In the genomic region with DNA sequence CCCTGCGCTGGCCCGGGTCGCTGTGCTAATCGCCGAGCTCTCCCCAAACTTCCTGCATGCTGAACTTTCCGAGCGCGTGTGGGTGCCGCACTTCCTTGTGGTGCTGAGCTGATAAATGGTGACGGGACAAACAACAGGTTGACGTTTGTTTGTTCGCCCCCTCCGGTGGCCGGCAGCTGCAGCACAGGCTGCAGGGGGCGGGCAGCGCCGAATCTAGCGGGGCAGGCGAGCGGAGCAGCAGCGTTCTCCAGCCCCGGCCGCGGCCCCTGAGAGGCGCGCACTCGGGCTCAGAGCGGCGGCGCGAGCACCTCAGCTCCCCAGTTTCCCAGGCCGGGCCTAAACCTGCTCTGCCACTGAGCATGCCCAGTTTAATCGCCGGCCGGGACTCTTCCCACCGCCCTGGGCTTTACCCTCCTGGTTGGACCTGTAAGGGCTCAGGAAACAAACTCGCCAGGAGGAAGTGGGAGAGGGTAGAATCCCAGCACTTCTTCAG, we compare ENCODE assay signal across 8 cellular contexts. TPM values are rescaled to one million over a fixed set of nuclear protein-coding genes. Genes with fewer than 3 reads are reported as not detected.
DNase-seq lines count a peak whose midpoint lies in the region; ATAC-seq and TF ChIP-seq lines count a peak whose summit lies in the region.

A gene (minus strand): TSS at position 120 of the 493 bp plus-strand sequence.

- intact Hi-C loops in heart right ventricle (cut with DNase I): loop anchor here in 3 of 10 donors (5.0 to 10.0 kb wide), 3 partner anchors 369 to 479 kb away; no protein-coding TSS in a partner anchor

- peaks cover 11% of the 10 kb centered on the region for H3K27me3 Mint-ChIP-seq in progenitor cell of endocrine pancreas

- ATAC-seq in GM18867 (IDR thresholded peaks at IDR 0.05; ENCODE audit: unreplicated experiment): peak; percentile 98
- ATAC-seq in HG03045 (IDR thresholded peaks at IDR 0.05; ENCODE audit: unreplicated experiment): peak; percentile 92
- ATAC-seq in heart right ventricle: peak; percentile 87 to 97 (median 92)

- H3K4me1 ChIP-seq in heart right ventricle: peaks cover 0 to 17% (median 7%) of the 10 kb centered on the region in 9 donors

- no peaks in the 10 kb centered on the region for H3K36me3 Mint-ChIP-seq in progenitor cell of endocrine pancreas (ENCODE audit: insufficient read depth)

- no peaks in the 10 kb centered on the region for H3K9me3 ChIP-seq in heart right ventricle

- peak within 1 kb of the TSS in 9 of 10 donors; percentile 33 to 71 (median 62) for H3K27ac ChIP-seq in heart right ventricle

- peaks cover 6% of the 10 kb centered on the region for H3K4me1 Mint-ChIP-seq in progenitor cell of endocrine pancreas (ENCODE audit: low read depth)

- DNase-seq in AG09319 (ENCODE audit: extremely low read depth, low read depth) (peak; percentile 41), NCI-H526 (lab: John Stamatoyannopoulos, UW) (peak; percentile 44 to 66), activated gamma-delta T cell treated with Interleukin-2 at 50 U/mL for 16 hours (peak; percentile 58), heart right ventricle (peak; percentile 65), progenitor cell of endocrine pancreas (ENCODE audit: low spot score, unreplicated experiment) (peak; percentile 81), DMS153 (lab: John Stamatoyannopoulos, UW) (no peak)

- H3K27me3 ChIP-seq in heart right ventricle: peaks cover 0 to 14% (median 0%) of the 10 kb centered on the region in 7 donors

- peak within 1 kb of the TSS; percentile 88 for H3K27ac Mint-ChIP-seq in progenitor cell of endocrine pancreas

- TF ChIP-seq CTCF in AG09319 (IDR thresholded peaks at IDR 0.05; ENCODE audit: low read depth, low read length) (peak; percentile 53), heart right ventricle (IDR thresholded peaks at IDR 0.05) (peak in 8 of 9 donors; percentile 29 to 67 (median 54)), progenitor cell of endocrine pancreas (IDR thresholded peaks at IDR 0.05; ENCODE audit: unreplicated experiment) (peak; percentile 68)

- WGBS in heart right ventricle, 2 donors: 1% methylated on average over 37 of the region's 37 CpGs

- H3K4me3 ChIP-seq in heart right ventricle: peak within 1 kb of the TSS; percentile 37 to 72 (median 66)

- no peaks in the 10 kb centered on the region for H3K36me3 ChIP-seq in heart right ventricle

- H3K4me3 Mint-ChIP-seq in progenitor cell of endocrine pancreas (ENCODE audit: low read depth): peak within 1 kb of the TSS; percentile 87

- H3K9me3 Mint-ChIP-seq in progenitor cell of endocrine pancreas (ENCODE audit: low read depth): no peaks in the 10 kb centered on the region

RNA-seq across cellular contexts. Expression of the gene that starts here (rescaled TPM):
- 10 to 100 TPM in 8 of 10 donors, 1 to 10 TPM in 2; 7.3 to 17.5 (median 11.3) TPM for total RNA-seq in heart right ventricle
- polyA plus RNA-seq in heart right ventricle: 1 to 10 TPM; 6.0 to 6.2 TPM
- total RNA-seq in progenitor cell of endocrine pancreas: 7.8 and 8.0 TPM in 2 replicates
